ENCODE assay signal across 1 cellular context in the genomic region with DNA sequence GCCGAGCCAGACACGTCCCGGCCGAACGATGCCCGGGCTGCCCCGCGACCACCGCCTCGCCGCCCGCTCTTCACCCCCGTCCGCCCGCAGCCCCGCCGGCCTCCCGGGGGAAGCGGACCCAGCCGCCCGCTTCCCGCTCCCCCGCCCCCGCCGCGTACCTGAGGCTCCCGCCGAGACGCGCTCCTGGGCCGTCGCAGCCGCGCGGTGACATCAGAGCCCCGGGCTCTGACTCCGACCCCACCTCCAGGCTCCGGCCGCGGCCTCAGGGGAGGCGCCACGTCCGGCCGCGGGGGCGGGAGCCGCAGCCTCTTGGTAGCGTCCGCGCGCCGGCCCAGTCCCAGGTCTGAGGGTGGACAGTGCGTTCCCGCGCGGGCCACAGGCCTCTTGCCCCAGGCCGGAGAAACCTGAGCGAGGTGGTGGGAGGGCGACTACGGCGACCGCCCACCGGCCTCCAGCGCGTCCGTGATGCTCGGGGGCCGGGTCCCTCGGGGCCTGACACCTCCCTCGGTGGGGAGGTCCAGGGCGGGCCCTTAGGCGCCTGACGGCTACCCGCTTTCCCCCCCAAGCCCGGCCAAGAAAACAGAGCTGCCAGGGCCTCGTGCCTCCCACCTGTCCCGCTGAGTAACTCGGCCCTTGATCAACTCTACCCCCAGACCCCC.
TF ChIP-seq lines count a peak whose summit lies in the region.

A gene with protein sequence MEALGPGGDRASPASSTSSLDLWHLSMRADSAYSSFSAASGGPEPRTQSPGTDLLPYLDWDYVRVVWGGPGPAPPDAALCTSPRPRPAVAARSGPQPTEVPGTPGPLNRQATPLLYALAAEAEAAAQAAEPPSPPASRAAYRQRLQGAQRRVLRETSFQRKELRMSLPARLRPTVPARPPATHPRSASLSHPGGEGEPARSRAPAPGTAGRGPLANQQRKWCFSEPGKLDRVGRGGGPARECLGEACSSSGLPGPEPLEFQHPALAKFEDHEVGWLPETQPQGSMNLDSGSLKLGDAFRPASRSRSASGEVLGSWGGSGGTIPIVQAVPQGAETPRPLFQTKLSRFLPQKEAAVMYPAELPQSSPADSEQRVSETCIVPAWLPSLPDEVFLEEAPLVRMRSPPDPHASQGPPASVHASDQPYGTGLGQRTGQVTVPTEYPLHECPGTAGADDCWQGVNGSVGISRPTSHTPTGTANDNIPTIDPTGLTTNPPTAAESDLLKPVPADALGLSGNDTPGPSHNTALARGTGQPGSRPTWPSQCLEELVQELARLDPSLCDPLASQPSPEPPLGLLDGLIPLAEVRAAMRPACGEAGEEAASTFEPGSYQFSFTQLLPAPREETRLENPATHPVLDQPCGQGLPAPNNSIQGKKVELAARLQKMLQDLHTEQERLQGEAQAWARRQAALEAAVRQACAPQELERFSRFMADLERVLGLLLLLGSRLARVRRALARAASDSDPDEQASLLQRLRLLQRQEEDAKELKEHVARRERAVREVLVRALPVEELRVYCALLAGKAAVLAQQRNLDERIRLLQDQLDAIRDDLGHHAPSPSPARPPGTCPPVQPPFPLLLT (minus strand): TSS at position 212 of the 659 bp plus-strand sequence. CDS start 4,507 bp downstream, outside the sequence.

TF ChIP-seq in GM12878, 131 proteins besides CTCF, POLR2A, EP300 and RAD21 (continues in another document):
- TF ChIP-seq STAT1 (conservative IDR thresholded peaks at IDR 0.05) (no peak), HDGF (IDR thresholded peaks at IDR 0.05) (no peak), NR2F1 (conservative IDR thresholded peaks at IDR 0.05) (peak; percentile 56), DPF2 (IDR thresholded peaks at IDR 0.05) (peak; percentile 60; the same call in 1 of the 2 replicates), HDAC6 (IDR thresholded peaks at IDR 0.05; ENCODE audit: unreplicated experiment) (peak; percentile 11), SUZ12 (IDR thresholded peaks at IDR 0.05; ENCODE audit: unreplicated experiment) (no peak), CREB1 (IDR thresholded peaks at IDR 0.05; ENCODE audit: low read depth) (peak; percentile 60; the same call in 1 of the 2 replicates), SP1 (IDR thresholded peaks at IDR 0.05; ENCODE audit: low read depth, low read length) (peak; percentile 8), IRF4 (IDR thresholded peaks at IDR 0.05; ENCODE audit: low read depth, low read length) (no peak), CHD4 (IDR thresholded peaks at IDR 0.05) (no peak), GATAD2B (conservative IDR thresholded peaks at IDR 0.05; ENCODE audit: low read depth) (peak; percentile 31; the same call in 1 of the 2 replicates), YBX1 (IDR thresholded peaks at IDR 0.05) (no peak), ZNF207 (IDR thresholded peaks at IDR 0.05; ENCODE audit: borderline replicate concordance) (no peak), TCF12 (IDR thresholded peaks at IDR 0.05; ENCODE audit: low read depth, low read length) (0 out of 2 replicates have a peak, but pooled peaks have one; percentile 3), BRCA1 (IDR thresholded peaks at IDR 0.05; ENCODE audit: low read depth, low read length) (no peak), YY1 (IDR thresholded peaks at IDR 0.05; ENCODE audit: low read depth, low read length) (no peak), NBN (IDR thresholded peaks at IDR 0.05) (no peak), TCF3 (IDR thresholded peaks at IDR 0.05; ENCODE audit: borderline replicate concordance, insufficient read depth, low read depth, low read length) (no peak), MXI1 (IDR thresholded peaks at IDR 0.05; ENCODE audit: low read depth, low read length) (no peak), JUND (IDR thresholded peaks at IDR 0.05; ENCODE audit: low read depth, low read length) (no peak), NR2C2 (IDR thresholded peaks at IDR 0.05; ENCODE audit: borderline replicate concordance, control insufficient read depth, insufficient read length, low read depth) (no peak), IKZF1 (conservative IDR thresholded peaks at IDR 0.05) (peak; percentile 89), TAF1 (IDR thresholded peaks at IDR 0.05; ENCODE audit: borderline replicate concordance, low read depth, low read length) (peak; percentile 26; the same call in 1 of the 2 replicates), MEF2B (IDR thresholded peaks at IDR 0.05; ENCODE audit: partially characterized antibody, poor library complexity, severe bottlenecking) (peak; percentile 79), ZNF24 (IDR thresholded peaks at IDR 0.05) (no peak), EGR1 (IDR thresholded peaks at IDR 0.05; ENCODE audit: borderline replicate concordance in 1 of 2, low read depth in 2 of 2, low read length in 2 of 2) (peak in 1 of 2 experiments; percentile 94; a peak in 2 of 3 replicates), MYC (IDR thresholded peaks at IDR 0.05; ENCODE audit: insufficient read depth, insufficient read length, insufficient replicate concordance, low read length, severe bottlenecking) (no peak), CEBPB (IDR thresholded peaks at IDR 0.05; ENCODE audit: borderline replicate concordance in 1 of 2, low read depth in 2 of 2, low read length in 2 of 2) (no peak), NFIC (IDR thresholded peaks at IDR 0.05; ENCODE audit: low read depth, low read length) (no peak), RB1 (IDR thresholded peaks at IDR 0.05; ENCODE audit: borderline replicate concordance) (peak; percentile 43; the same call in 1 of the 2 replicates), ZNF384 (IDR thresholded peaks at IDR 0.05; ENCODE audit: borderline replicate concordance, low read depth, low read length) (no peak)
- TF ChIP-seq, protein P1, sequence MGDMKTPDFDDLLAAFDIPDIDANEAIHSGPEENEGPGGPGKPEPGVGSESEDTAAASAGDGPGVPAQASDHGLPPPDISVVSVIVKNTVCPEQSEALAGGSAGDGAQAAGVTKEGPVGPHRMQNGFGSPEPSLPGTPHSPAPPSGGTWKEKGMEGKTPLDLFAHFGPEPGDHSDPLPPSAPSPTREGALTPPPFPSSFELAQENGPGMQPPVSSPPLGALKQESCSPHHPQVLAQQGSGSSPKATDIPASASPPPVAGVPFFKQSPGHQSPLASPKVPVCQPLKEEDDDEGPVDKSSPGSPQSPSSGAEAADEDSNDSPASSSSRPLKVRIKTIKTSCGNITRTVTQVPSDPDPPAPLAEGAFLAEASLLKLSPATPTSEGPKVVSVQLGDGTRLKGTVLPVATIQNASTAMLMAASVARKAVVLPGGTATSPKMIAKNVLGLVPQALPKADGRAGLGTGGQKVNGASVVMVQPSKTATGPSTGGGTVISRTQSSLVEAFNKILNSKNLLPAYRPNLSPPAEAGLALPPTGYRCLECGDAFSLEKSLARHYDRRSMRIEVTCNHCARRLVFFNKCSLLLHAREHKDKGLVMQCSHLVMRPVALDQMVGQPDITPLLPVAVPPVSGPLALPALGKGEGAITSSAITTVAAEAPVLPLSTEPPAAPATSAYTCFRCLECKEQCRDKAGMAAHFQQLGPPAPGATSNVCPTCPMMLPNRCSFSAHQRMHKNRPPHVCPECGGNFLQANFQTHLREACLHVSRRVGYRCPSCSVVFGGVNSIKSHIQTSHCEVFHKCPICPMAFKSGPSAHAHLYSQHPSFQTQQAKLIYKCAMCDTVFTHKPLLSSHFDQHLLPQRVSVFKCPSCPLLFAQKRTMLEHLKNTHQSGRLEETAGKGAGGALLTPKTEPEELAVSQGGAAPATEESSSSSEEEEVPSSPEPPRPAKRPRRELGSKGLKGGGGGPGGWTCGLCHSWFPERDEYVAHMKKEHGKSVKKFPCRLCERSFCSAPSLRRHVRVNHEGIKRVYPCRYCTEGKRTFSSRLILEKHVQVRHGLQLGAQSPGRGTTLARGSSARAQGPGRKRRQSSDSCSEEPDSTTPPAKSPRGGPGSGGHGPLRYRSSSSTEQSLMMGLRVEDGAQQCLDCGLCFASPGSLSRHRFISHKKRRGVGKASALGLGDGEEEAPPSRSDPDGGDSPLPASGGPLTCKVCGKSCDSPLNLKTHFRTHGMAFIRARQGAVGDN (IDR thresholded peaks at IDR 0.05), result peak; percentile 18; the same call in 1 of the 2 replicates
- TF ChIP-seq, protein P2, sequence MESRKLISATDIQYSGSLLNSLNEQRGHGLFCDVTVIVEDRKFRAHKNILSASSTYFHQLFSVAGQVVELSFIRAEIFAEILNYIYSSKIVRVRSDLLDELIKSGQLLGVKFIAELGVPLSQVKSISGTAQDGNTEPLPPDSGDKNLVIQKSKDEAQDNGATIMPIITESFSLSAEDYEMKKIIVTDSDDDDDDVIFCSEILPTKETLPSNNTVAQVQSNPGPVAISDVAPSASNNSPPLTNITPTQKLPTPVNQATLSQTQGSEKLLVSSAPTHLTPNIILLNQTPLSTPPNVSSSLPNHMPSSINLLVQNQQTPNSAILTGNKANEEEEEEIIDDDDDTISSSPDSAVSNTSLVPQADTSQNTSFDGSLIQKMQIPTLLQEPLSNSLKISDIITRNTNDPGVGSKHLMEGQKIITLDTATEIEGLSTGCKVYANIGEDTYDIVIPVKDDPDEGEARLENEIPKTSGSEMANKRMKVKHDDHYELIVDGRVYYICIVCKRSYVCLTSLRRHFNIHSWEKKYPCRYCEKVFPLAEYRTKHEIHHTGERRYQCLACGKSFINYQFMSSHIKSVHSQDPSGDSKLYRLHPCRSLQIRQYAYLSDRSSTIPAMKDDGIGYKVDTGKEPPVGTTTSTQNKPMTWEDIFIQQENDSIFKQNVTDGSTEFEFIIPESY (IDR thresholded peaks at IDR 0.05), result no peak
- TF ChIP-seq, protein P3, sequence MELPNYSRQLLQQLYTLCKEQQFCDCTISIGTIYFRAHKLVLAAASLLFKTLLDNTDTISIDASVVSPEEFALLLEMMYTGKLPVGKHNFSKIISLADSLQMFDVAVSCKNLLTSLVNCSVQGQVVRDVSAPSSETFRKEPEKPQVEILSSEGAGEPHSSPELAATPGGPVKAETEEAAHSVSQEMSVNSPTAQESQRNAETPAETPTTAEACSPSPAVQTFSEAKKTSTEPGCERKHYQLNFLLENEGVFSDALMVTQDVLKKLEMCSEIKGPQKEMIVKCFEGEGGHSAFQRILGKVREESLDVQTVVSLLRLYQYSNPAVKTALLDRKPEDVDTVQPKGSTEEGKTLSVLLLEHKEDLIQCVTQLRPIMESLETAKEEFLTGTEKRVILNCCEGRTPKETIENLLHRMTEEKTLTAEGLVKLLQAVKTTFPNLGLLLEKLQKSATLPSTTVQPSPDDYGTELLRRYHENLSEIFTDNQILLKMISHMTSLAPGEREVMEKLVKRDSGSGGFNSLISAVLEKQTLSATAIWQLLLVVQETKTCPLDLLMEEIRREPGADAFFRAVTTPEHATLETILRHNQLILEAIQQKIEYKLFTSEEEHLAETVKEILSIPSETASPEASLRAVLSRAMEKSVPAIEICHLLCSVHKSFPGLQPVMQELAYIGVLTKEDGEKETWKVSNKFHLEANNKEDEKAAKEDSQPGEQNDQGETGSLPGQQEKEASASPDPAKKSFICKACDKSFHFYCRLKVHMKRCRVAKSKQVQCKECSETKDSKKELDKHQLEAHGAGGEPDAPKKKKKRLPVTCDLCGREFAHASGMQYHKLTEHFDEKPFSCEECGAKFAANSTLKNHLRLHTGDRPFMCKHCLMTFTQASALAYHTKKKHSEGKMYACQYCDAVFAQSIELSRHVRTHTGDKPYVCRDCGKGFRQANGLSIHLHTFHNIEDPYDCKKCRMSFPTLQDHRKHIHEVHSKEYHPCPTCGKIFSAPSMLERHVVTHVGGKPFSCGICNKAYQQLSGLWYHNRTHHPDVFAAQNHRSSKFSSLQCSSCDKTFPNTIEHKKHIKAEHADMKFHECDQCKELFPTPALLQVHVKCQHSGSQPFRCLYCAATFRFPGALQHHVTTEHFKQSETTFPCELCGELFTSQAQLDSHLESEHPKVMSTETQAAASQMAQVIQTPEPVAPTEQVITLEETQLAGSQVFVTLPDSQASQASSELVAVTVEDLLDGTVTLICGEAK (IDR thresholded peaks at IDR 0.05; ENCODE audit: borderline replicate concordance), result no peak
- TF ChIP-seq, protein P4, sequence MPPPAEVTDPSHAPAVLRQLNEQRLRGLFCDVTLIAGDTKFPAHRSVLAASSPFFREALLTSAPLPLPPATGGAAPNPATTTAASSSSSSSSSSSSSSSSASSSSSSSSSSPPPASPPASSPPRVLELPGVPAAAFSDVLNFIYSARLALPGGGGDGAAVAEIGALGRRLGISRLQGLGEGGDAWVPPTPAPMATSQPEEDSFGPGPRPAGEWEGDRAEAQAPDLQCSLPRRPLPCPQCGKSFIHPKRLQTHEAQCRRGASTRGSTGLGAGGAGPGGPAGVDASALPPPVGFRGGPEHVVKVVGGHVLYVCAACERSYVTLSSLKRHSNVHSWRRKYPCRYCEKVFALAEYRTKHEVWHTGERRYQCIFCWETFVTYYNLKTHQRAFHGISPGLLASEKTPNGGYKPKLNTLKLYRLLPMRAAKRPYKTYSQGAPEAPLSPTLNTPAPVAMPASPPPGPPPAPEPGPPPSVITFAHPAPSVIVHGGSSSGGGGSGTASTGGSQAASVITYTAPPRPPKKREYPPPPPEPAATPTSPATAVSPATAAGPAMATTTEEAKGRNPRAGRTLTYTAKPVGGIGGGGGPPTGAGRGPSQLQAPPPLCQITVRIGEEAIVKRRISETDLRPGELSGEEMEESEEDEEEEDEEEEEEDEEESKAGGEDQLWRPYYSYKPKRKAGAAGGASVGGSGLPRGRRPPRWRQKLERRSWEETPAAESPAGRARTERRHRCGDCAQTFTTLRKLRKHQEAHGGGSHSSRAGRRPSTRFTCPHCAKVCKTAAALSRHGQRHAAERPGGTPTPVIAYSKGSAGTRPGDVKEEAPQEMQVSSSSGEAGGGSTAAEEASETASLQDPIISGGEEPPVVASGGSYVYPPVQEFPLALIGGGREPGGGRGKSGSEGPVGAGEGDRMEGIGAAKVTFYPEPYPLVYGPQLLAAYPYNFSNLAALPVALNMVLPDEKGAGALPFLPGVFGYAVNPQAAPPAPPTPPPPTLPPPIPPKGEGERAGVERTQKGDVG (CRISPR knock-in tag; IDR thresholded peaks at IDR 0.05), result no peak
- TF ChIP-seq, protein P5, sequence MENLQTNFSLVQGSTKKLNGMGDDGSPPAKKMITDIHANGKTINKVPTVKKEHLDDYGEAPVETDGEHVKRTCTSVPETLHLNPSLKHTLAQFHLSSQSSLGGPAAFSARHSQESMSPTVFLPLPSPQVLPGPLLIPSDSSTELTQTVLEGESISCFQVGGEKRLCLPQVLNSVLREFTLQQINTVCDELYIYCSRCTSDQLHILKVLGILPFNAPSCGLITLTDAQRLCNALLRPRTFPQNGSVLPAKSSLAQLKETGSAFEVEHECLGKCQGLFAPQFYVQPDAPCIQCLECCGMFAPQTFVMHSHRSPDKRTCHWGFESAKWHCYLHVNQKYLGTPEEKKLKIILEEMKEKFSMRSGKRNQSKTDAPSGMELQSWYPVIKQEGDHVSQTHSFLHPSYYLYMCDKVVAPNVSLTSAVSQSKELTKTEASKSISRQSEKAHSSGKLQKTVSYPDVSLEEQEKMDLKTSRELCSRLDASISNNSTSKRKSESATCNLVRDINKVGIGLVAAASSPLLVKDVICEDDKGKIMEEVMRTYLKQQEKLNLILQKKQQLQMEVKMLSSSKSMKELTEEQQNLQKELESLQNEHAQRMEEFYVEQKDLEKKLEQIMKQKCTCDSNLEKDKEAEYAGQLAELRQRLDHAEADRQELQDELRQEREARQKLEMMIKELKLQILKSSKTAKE (IDR thresholded peaks at IDR 0.05; ENCODE audit: low read depth, poor library complexity, severe bottlenecking), result no peak
